26 cellular contexts compared by ENCODE assay signal in genomic region chr5:180377556-180378197, GRCh38. TPM values are rescaled to one million over a fixed set of nuclear protein-coding genes. Genes with fewer than 3 reads are reported as not detected.
"Had no signal": no experiment of that assay in that cellular context is flagged by ENCODE, and none has a peak within 500 bp of the region (broad histone marks: within the 10 kb centered on the region; RNA-seq: fewer than 3 reads in every experiment).

No MANE protein-coding gene starts in this region.

- H3K4me3 Mint-ChIP-seq: immature natural killer cell; naive thymus-derived CD4-positive, alpha-beta T cell; natural killer cell treated with Interleukin-12 subunit alpha and Interleukin-12 subunit beta and Interleukin-15 and Interleukin-18, amount 100 ng/mL, for 72 hours; stimulated activated naive B cell treated with anti-CD40 and anti-IgM and Interleukin-4, amounts not matched to agents 10 μg/mL and 1 μg/mL and 100 μg/mL, for 72 hours; stimulated activated naive CD8-positive, alpha-beta T cell treated with anti-CD3 and anti-CD28 coated beads, Interleukin-15, Interleukin-2, amounts not matched to agents 100 ng/mL and 50 ng/mL, for 24 hours; type B pancreatic cell had no signal

- ATAC-seq: left colon; left lung; lower lobe of right lung; mucosa of descending colon; naive thymus-derived CD4-positive, alpha-beta T cell; natural killer cell treated with Interleukin-12 subunit alpha and Interleukin-12 subunit beta and Interleukin-15 and Interleukin-18, amount 100 ng/mL, for 72 hours; pancreas; right cardiac atrium; sciatic nerve; stimulated activated naive B cell treated with anti-CD40 and anti-IgM and Interleukin-4, amounts not matched to agents 10 μg/mL and 1 μg/mL and 100 μg/mL, for 72 hours had no signal

- H3K27ac Mint-ChIP-seq: immature natural killer cell; naive thymus-derived CD4-positive, alpha-beta T cell; natural killer cell treated with Interleukin-12 subunit alpha and Interleukin-12 subunit beta and Interleukin-15 and Interleukin-18, amount 100 ng/mL, for 72 hours; stimulated activated naive B cell treated with anti-CD40 and anti-IgM and Interleukin-4, amounts not matched to agents 10 μg/mL and 1 μg/mL and 100 μg/mL, for 72 hours; stimulated activated naive CD8-positive, alpha-beta T cell treated with anti-CD3 and anti-CD28 coated beads, Interleukin-15, Interleukin-2, amounts not matched to agents 100 ng/mL and 50 ng/mL, for 24 hours; type B pancreatic cell had no signal

- H3K4me1 ChIP-seq: left lung, lower lobe of right lung, pancreas, prostate gland, uterus had no signal

- H3K4me3 ChIP-seq: left lung, lower lobe of right lung, mucosa of descending colon, pancreas, prostate gland, suprapubic skin, thoracic aorta, tibial artery, uterus had no signal

- H3K36me3 Mint-ChIP-seq: immature natural killer cell; naive thymus-derived CD4-positive, alpha-beta T cell; natural killer cell treated with Interleukin-12 subunit alpha and Interleukin-12 subunit beta and Interleukin-15 and Interleukin-18, amount 100 ng/mL, for 72 hours; stimulated activated naive B cell treated with anti-CD40 and anti-IgM and Interleukin-4, amounts not matched to agents 10 μg/mL and 1 μg/mL and 100 μg/mL, for 72 hours; type B pancreatic cell had no signal

- H3K27ac ChIP-seq: left lung, lower lobe of right lung, pancreas, prostate gland, suprapubic skin, tibial artery, uterus had no signal

- H3K27me3 ChIP-seq: left lung, pancreas, suprapubic skin, uterus had no signal

- H3K36me3 ChIP-seq: left lung, lower lobe of right lung, pancreas, prostate gland, suprapubic skin, thoracic aorta, tibial artery, uterus had no signal

- DNase-seq: hypothalamus; immature natural killer cell; kidney; left colon; lower lobe of right lung; midbrain; mucosa of descending colon; naive thymus-derived CD4-positive, alpha-beta T cell; pancreas; retina; right cardiac atrium; stimulated activated CD4-positive, alpha-beta T cell treated with anti-CD3 and anti-CD28 coated beads, Interleukin-12 subunit alpha, Interleukin-12 subunit beta, amount 100 ng/mL, for 4 hours; stimulated activated CD4-positive, alpha-beta T cell treated with anti-CD3 and anti-CD28 coated beads, Interleukin-15, amount 100 ng/mL, for 24 hours; stimulated activated CD4-positive, alpha-beta T cell treated with anti-CD3 and anti-CD28 coated beads, Interleukin-2, amount 100 ng/mL, for 24 hours; stimulated activated CD4-positive, alpha-beta T cell treated with anti-CD3 and anti-CD28 coated beads, Interleukin-4, amount 100 ng/mL, for 1 hour; stimulated activated naive B cell treated with anti-CD40 and anti-IgM and Interleukin-4, amounts not matched to agents 10 μg/mL and 1 μg/mL and 100 μg/mL, for 72 hours; tibial artery; uterus had no signal

- H3K9me3 Mint-ChIP-seq: immature natural killer cell; natural killer cell treated with Interleukin-12 subunit alpha and Interleukin-12 subunit beta and Interleukin-15 and Interleukin-18, amount 100 ng/mL, for 72 hours; stimulated activated naive CD8-positive, alpha-beta T cell treated with anti-CD3 and anti-CD28 coated beads, Interleukin-15, Interleukin-2, amounts not matched to agents 100 ng/mL and 50 ng/mL, for 24 hours; type B pancreatic cell had no signal

- H3K27me3 Mint-ChIP-seq: stimulated activated naive CD8-positive, alpha-beta T cell treated with anti-CD3 and anti-CD28 coated beads, Interleukin-15, Interleukin-2, amounts not matched to agents 100 ng/mL and 50 ng/mL, for 24 hours; type B pancreatic cell had no signal

- H3K4me1 Mint-ChIP-seq: immature natural killer cell; naive thymus-derived CD4-positive, alpha-beta T cell had no signal

RNA-seq across cellular contexts. Expression of gene GFPT2, which starts 24.5 kb away (rescaled TPM):
- polyA plus RNA-seq: immature natural killer cell; naive thymus-derived CD4-positive, alpha-beta T cell had no signal
